In the genomic region with DNA sequence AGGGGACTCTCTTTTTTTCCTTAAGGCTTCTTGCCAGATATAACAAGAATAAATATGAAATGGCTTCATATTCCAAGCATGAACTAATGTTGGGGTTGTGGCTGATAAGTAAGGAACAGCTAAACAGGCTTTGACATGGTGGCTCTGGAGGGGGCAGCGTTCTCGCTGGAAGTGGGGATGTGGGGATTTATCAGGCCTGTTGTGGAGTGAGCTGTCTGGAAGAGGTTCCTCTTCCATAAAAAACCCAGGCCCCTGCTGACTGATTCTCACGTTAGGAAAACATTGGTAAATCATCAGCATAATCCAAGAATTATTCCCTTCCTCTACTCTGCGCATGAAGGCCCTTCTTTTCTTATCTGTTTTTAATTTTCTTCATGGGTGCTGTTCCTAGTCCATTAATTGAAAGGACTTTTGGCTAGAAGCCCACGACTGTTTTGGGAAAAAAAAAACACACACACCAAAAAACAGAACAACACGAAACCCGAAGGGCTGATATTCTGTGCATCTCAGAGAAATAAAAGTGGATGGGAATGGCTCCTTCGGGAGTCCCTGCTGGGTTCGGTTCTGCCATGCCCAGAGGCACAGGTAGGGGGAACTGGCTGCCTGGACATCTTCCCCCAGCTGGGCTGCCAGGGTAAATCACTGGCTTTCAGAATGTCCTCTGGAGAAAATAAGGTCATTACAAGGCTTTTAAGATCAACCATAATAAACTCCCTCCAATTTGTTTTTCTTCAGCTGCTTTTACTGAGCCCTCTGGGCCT, we compare ENCODE assay signal across 14 cellular contexts.
DNase-seq lines count a peak whose midpoint lies in the region; ATAC-seq and TF ChIP-seq lines count a peak whose summit lies in the region.
"Had no signal": no experiment of that assay in that cellular context is flagged by ENCODE, and none has a peak within 500 bp of the region (broad histone marks: within the 10 kb centered on the region; RNA-seq: fewer than 3 reads in every experiment).

No MANE protein-coding gene starts in this region.

- no peaks in the 10 kb centered on the region for H3K9me3 Mint-ChIP-seq in CD4-positive, alpha-beta T cell
- no peaks in the 10 kb centered on the region for H3K9me3 Mint-ChIP-seq in MCF 10A (ENCODE audit: unreplicated experiment)
- H3K9me3 Mint-ChIP-seq: activated naive CD4-positive, alpha-beta T cell treated with anti-CD3 and anti-CD28 coated beads, Interleukin-2, amount 50 U/mL, for 72 hours; naive thymus-derived CD8-positive, alpha-beta T cell had no signal

- H3K27me3 ChIP-seq in RWPE2 (ENCODE audit: insufficient read depth, poor library complexity, severe bottlenecking) (no peaks in the 10 kb centered on the region), osteoblast (ENCODE audit: insufficient read depth, low read length) (no peaks in the 10 kb centered on the region)
- H3K27me3 ChIP-seq in CD4-positive, alpha-beta T cell (ENCODE audit: control insufficient read depth, insufficient read depth, low read length) = peaks cover 4% of the 10 kb centered on the region

- H3K4me3 ChIP-seq in RWPE2 (ENCODE audit: severe bottlenecking) (no peak overlapping the region), fibroblast of the aortic adventitia (ENCODE audit: low read depth, low read length) (no peak overlapping the region), osteoblast (ENCODE audit: insufficient read depth, low read length) (no peak overlapping the region)
- H3K4me3 ChIP-seq: GM12878 had no signal

- H3K27ac ChIP-seq in RWPE2 (ENCODE audit: poor library complexity, severe bottlenecking) (no peak overlapping the region), osteoblast (ENCODE audit: low read depth, low read length) (no peak overlapping the region)
- no peak overlapping the region for H3K27ac ChIP-seq in CD4-positive, alpha-beta T cell (ENCODE audit: low read depth, low read length)

- no peak overlapping the region for H3K4me2 ChIP-seq in osteoblast (ENCODE audit: insufficient read depth, low read length)

- H4K20me1 ChIP-seq in osteoblast (ENCODE audit: insufficient read depth, low read length) = no peaks in the 10 kb centered on the region

- CTCF ChIA-PET in CD4-positive, alpha-beta T cell (lab: Charles Lee) = no interaction called here
- CTCF ChIA-PET in MCF 10A (lab: Yijun Ruan, JAX) = interaction anchor here (0.5 to 4.6 kb wide), 6 partner anchors 16 to 797 kb away, joined by 3 to 34 read pairs (median 4); no protein-coding TSS in a partner anchor

- H3K4me1 Mint-ChIP-seq in CD4-positive, alpha-beta T cell (ENCODE audit: low read depth) = no peaks in the 10 kb centered on the region
- peaks cover 11% of the 10 kb centered on the region for H3K4me1 Mint-ChIP-seq in MCF 10A (ENCODE audit: insufficient read depth, unreplicated experiment)
- H3K4me1 Mint-ChIP-seq: B cell; naive thymus-derived CD8-positive, alpha-beta T cell had no signal

- intact Hi-C loops in CD4-positive, alpha-beta T cell (cut with DNase I, micrococcal nuclease) = no loop called here
- intact Hi-C loops in MCF 10A (cut with micrococcal nuclease) = no loop called here

- POLR2A ChIA-PET in CD4-positive, alpha-beta T cell (lab: Charles Lee) = no interaction called here
- POLR2A ChIA-PET in MCF 10A (lab: Yijun Ruan, JAX) = interaction anchor here (0.5 kb wide), 1 partner anchor 79 kb away, joined by 3 read pairs; no protein-coding TSS in a partner anchor

- H3K79me2 ChIP-seq in osteoblast (ENCODE audit: insufficient read depth, low read length) = no peaks in the 10 kb centered on the region

- H3K36me3 ChIP-seq in RWPE2 (ENCODE audit: low read depth) (no peaks in the 10 kb centered on the region), osteoblast (ENCODE audit: insufficient read depth, low read length) (no peaks in the 10 kb centered on the region)

- TF ChIP-seq CTCF in RWPE2 (IDR thresholded peaks at IDR 0.05; ENCODE audit: poor library complexity, severe bottlenecking) (peak; percentile 20), fibroblast of the aortic adventitia (IDR thresholded peaks at IDR 0.05; ENCODE audit: insufficient read depth, low read length) (peak; percentile 62), osteoblast (IDR thresholded peaks at IDR 0.05; ENCODE audit: extremely low read depth, low read depth, low read length) (peak; percentile 51), MCF 10A (IDR thresholded peaks at IDR 0.05; ENCODE audit: unreplicated experiment) (no peak)
- TF ChIP-seq CTCF in CD4-positive, alpha-beta T cell (IDR thresholded peaks at IDR 0.05) = no peak

- BruUV-seq in MCF 10A (replicated peaks; lab: Mats Ljungman, UMichigan) = no TSS peak

- no peaks in the 10 kb centered on the region for H3K9me3 ChIP-seq in RWPE2 (ENCODE audit: severe bottlenecking)
- H3K9me3 ChIP-seq in osteoblast (ENCODE audit: low read depth, low read length) = no peaks in the 10 kb centered on the region
- no peaks in the 10 kb centered on the region for H3K9me3 ChIP-seq in CD4-positive, alpha-beta T cell (ENCODE audit: control insufficient read depth, low read length)

- DNase-seq in Ammon's horn (ENCODE audit: low spot score) (peak; percentile 28), RWPE2 (ENCODE audit: low spot score) (no peak), fibroblast of the aortic adventitia (ENCODE audit: low read depth) (peak; percentile 28), osteoblast (ENCODE audit: insufficient read length, low spot score, missing footprints) (no peak), NCI-H146 (lab: John Stamatoyannopoulos, UW) (no peak), MCF 10A (ENCODE audit: unreplicated experiment) (no peak)
- no peak for DNase-seq in CD4-positive, alpha-beta T cell
- DNase-seq in activated effector memory CD4-positive, alpha-beta T cell treated with Interleukin-2 at 50 U/mL for 16 hours = no peak
- DNase-seq: naive thymus-derived CD8-positive, alpha-beta T cell; NCI-H2029 treated with DMSO at 0.1 percent for 48 hours; SIG-M5 had no signal

- H3K27me3 Mint-ChIP-seq in CD4-positive, alpha-beta T cell = peaks cover 7% of the 10 kb centered on the region
- no peaks in the 10 kb centered on the region for H3K27me3 Mint-ChIP-seq in MCF 10A (ENCODE audit: insufficient read depth, unreplicated experiment)

- H3K27ac Mint-ChIP-seq in CD4-positive, alpha-beta T cell = no peak overlapping the region
- no peak overlapping the region for H3K27ac Mint-ChIP-seq in MCF 10A (ENCODE audit: low read depth, unreplicated experiment)
- H3K27ac Mint-ChIP-seq: activated naive CD4-positive, alpha-beta T cell treated with anti-CD3 and anti-CD28 coated beads, Interleukin-2, amount 50 U/mL, for 72 hours; B cell had no signal

- peaks cover 13% of the 10 kb centered on the region for H3K4me1 ChIP-seq in RWPE2 (ENCODE audit: insufficient read depth, poor library complexity, severe bottlenecking)
- peaks cover 11% of the 10 kb centered on the region for H3K4me1 ChIP-seq in osteoblast (ENCODE audit: insufficient read depth, low read length)

- H3K4me3 Mint-ChIP-seq in CD4-positive, alpha-beta T cell = no peak overlapping the region
- no peak overlapping the region for H3K4me3 Mint-ChIP-seq in MCF 10A (ENCODE audit: unreplicated experiment)
- H3K4me3 Mint-ChIP-seq: B cell; naive thymus-derived CD8-positive, alpha-beta T cell had no signal

- no peak overlapping the region for H2AFZ ChIP-seq in osteoblast (ENCODE audit: low read length)

- ATAC-seq in RWPE2 (ENCODE audit: low read depth) = no peak
- no peak for ATAC-seq in CD4-positive, alpha-beta T cell (ENCODE audit: poor library complexity)
- ATAC-seq: activated naive CD4-positive, alpha-beta T cell treated with anti-CD3 and anti-CD28 coated beads, Interleukin-2, amount 50 U/mL, for 72 hours; GM12878; naive thymus-derived CD8-positive, alpha-beta T cell had no signal

- no peaks in the 10 kb centered on the region for H3K36me3 Mint-ChIP-seq in CD4-positive, alpha-beta T cell (ENCODE audit: low read depth)
- no peaks in the 10 kb centered on the region for H3K36me3 Mint-ChIP-seq in MCF 10A (ENCODE audit: insufficient read depth, unreplicated experiment)
- H3K36me3 Mint-ChIP-seq: activated naive CD4-positive, alpha-beta T cell treated with anti-CD3 and anti-CD28 coated beads, Interleukin-2, amount 50 U/mL, for 72 hours; naive thymus-derived CD8-positive, alpha-beta T cell had no signal

Comparison
In these comparisons a context has a peak if more than half of its experiments do, and no peak if none do; other contexts are left out.
1. DNase-seq: peak in Ammon's horn (single experiment) and fibroblast of the aortic adventitia (single experiment); none in RWPE2 (single experiment), osteoblast (single experiment), CD4-positive, alpha-beta T cell (0 of 10), activated effector memory CD4-positive, alpha-beta T cell treated with Interleukin-2 at 50 U/mL for 16 hours (single experiment), NCI-H146 (single experiment) and MCF 10A (single experiment).
2. CTCF ChIP-seq: peak in RWPE2 (single experiment), fibroblast of the aortic adventitia (single experiment) and osteoblast (single experiment); none in CD4-positive, alpha-beta T cell (single experiment) and MCF 10A (single experiment).